In the genomic region with DNA sequence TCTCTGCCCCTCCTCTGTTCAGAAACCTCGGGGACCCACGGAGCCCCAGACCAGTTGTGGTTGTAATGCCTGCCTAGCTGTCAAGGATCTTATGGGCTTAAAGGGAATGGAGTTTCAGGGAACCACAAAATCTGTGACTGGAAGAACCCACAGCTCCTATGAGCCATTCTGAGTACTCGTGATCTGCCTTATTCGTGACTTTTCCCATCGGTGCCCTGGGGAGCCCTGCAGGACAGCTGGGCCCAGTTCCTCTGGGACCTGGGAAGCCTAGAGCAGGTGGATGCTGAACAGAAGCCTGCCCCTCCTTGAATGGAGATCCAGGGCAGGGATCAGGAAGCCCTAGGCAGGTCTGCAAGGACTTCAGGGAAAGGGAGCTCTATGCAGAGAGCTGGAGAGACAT, we compare ENCODE assay signal across 30 cellular contexts.
"Had no signal": no experiment of that assay in that cellular context is flagged by ENCODE, and none has a peak within 500 bp of the region (broad histone marks: within the 10 kb centered on the region; RNA-seq: fewer than 3 reads in every experiment).

No MANE protein-coding gene starts in this region.

- ATAC-seq: activated CD8-positive, alpha-beta memory T cell treated with anti-CD3 and anti-CD28 coated beads, Interleukin-2, amount 10 ng/mL, durations not matched to agents 7 days and 5 days; Panc1; Right ventricle myocardium inferior; T-cell had no signal

- H3K4me3 ChIP-seq: ascending aorta, SK-N-MC had no signal

- H3K9me3 ChIP-seq: ascending aorta had no signal

- DNase-seq: activated B cell treated with CpG ODN at 0.5 μM for 24 hours; activated CD4-positive, alpha-beta T cell treated with anti-CD3 and anti-CD28 coated beads for 1 hour; activated CD4-positive, alpha-beta T cell treated with anti-CD3 and anti-CD28 coated beads, Interleukin-2, amount 10 ng/mL, durations not matched to agents 24 days and 14 days; activated CD4-positive, alpha-beta T cell treated with anti-CD3 and anti-CD28 coated beads, Interleukin-2, amount 50 U/mL, for 48 hours; activated CD8-positive, alpha-beta memory T cell treated with anti-CD3 and anti-CD28 coated beads, Interleukin-2, amount 10 ng/mL, durations not matched to agents 7 days and 5 days; activated effector memory CD4-positive, alpha-beta T cell treated with Interleukin-2 at 50 U/mL for 16 hours; activated naive CD4-positive, alpha-beta T cell; activated T-cell treated with anti-CD3 and anti-CD28 coated beads, Interleukin-2, amount 50 U/mL, for 24 hours; brain microvascular endothelial cell; IMR-90; Kasumi-1; KBM-7; NCI-H1092; NCI-H1417; NCI-H1694; NCI-H2029; NCI-H2227 treated with DMSO at 0.1 percent for 48 hours; NCI-H446 treated with DMSO at 0.1 percent for 48 hours; NCI-H524 treated with DMSO at 0.1 percent for 48 hours; NCI-H774; NK-92 treated with Interleukin-12 subunit alpha and Interleukin-12 subunit beta, amount 100 ng/mL, for 24 hours; OCI-M1; RPMI8226; T-cell; T-helper 2 cell; T1000 had no signal

- H3K4me1 ChIP-seq: ascending aorta had no signal

- H3K27me3 ChIP-seq: ascending aorta, brain microvascular endothelial cell had no signal

- H3K27ac ChIP-seq: ascending aorta, brain microvascular endothelial cell, SK-N-MC had no signal

- H3K36me3 ChIP-seq: ascending aorta, brain microvascular endothelial cell had no signal
